8 cellular contexts compared by ENCODE assay signal in genomic region chr16:15650019-15650697, GRCh38. TPM values are rescaled to one million over a fixed set of nuclear protein-coding genes. Genes with fewer than 3 reads are reported as not detected.
DNase-seq lines count a peak whose midpoint lies in the region; ATAC-seq and TF ChIP-seq lines count a peak whose summit lies in the region.

TSS of gene NDE1 (plus strand) at chr16:15650245. CDS start at chr16:15664779, 14,534 bp downstream.

- H3K4me3 ChIP-seq in BLaER1 (peak within 1 kb of the TSS; percentile 99), liver (ENCODE audit: low read depth in 1 of 3, low read length in 3 of 3) (peak within 1 kb of the TSS; percentile 87 to 97 (median 92))

- TF ChIP-seq CTCF in liver (IDR thresholded peaks at IDR 0.05; ENCODE audit: low read depth, low read length, missing input control), result no peak

- H3K27me3 ChIP-seq in BLaER1, result no peaks in the 10 kb centered on the region
- no peaks in the 10 kb centered on the region for H3K27me3 ChIP-seq in liver (ENCODE audit: control insufficient read depth in 4 of 4, insufficient read depth in 4 of 4, low read length in 3 of 4)

- H3K4me1 ChIP-seq in BLaER1 (peaks cover 33% of the 10 kb centered on the region), liver (ENCODE audit: control insufficient read depth in 4 of 4, insufficient read depth in 4 of 4, low read length in 3 of 4) (peaks cover 0 to 17% (median 11%) of the 10 kb centered on the region in 4 donors)

- WGBS in liver, result under 1% methylated on average over 71 of the region's 71 CpGs

- H3K27ac ChIP-seq in BLaER1 (peak within 1 kb of the TSS; percentile 88), liver (ENCODE audit: low read depth in 1 of 2, low read length in 2 of 2) (peak within 1 kb of the TSS; percentile 79 to 83)

- H3K36me3 ChIP-seq in BLaER1 (peaks cover 31% of the 10 kb centered on the region), liver (ENCODE audit: control insufficient read depth in 4 of 4, insufficient read depth in 3 of 4, low read depth in 1 of 4, low read length in 3 of 4) (peaks cover 0 to 1% (median 0%) of the 10 kb centered on the region in 4 donors)

- H3K9me3 ChIP-seq in BLaER1 (no peaks in the 10 kb centered on the region), liver (ENCODE audit: control insufficient read depth in 4 of 4, low read length in 3 of 4) (no peaks in the 10 kb centered on the region)

- H3K4me2 ChIP-seq in BLaER1, result peak within 1 kb of the TSS; percentile 94

- H4K20me1 ChIP-seq in BLaER1, result peaks cover 46% of the 10 kb centered on the region

- ATAC-seq in HG03432 (IDR thresholded peaks at IDR 0.05; ENCODE audit: unreplicated experiment), result peak; percentile 85

- no peak for TF ChIP-seq RAD21 in liver (IDR thresholded peaks at IDR 0.05)

- H3K9ac ChIP-seq in BLaER1 (peak within 1 kb of the TSS; percentile 92), liver (ENCODE audit: low read depth in 1 of 2, low read length in 2 of 2) (peak within 1 kb of the TSS; percentile 81 to 86)

- DNase-seq in GM19238 (ENCODE audit: insufficient read length, low spot score) (peak; percentile 89), NCI-H748 (lab: John Stamatoyannopoulos, UW; ENCODE audit: unreplicated experiment) (peak; percentile 92), dermis microvascular lymphatic vessel endothelial cell (ENCODE audit: low read depth in 2 of 2) (peak; percentile 76 to 92)
- DNase-seq in activated CD4-positive, alpha-beta T cell treated with anti-CD3 and anti-CD28 coated beads, Interleukin-2, amount 50 U/mL, for 4 hours, result peak; percentile 75 to 77
- peak; percentile 79 to 83 for DNase-seq in stimulated activated CD4-positive, alpha-beta T cell treated with anti-CD3 and anti-CD28 coated beads, Interleukin-2, amount 100 ng/mL, for 48 hours

TF ChIP-seq in liver, 16 proteins besides CTCF, POLR2A, EP300 and RAD21:
- TF ChIP-seq YY1 (IDR thresholded peaks at IDR 0.05) (no peak), GABPA (IDR thresholded peaks at IDR 0.05 in 1 of 2, conservative IDR thresholded peaks at IDR 0.05 in 1 of 2) (no peak), FOXA1 (IDR thresholded peaks at IDR 0.05) (no peak), HNF4A (conservative IDR thresholded peaks at IDR 0.05) (no peak)

RNA-seq across cellular contexts. Expression of gene NDE1, which starts in this region (rescaled TPM):
- 31.5 and 36.8 TPM in 2 replicates for total RNA-seq in dermis microvascular lymphatic vessel endothelial cell
- 10 to 100 TPM in 1 of 2 donors, 1 to 10 TPM in 1; 5.8 to 17.3 TPM for total RNA-seq in liver
- polyA plus RNA-seq in liver, result 1 to 10 TPM; 2.5 to 3.0 TPM

Comparison
In these comparisons a context has a peak if more than half of its experiments do, and no peak if none do; other contexts are left out.
1. Peak in every context shown above with its lines: DNase-seq, ATAC-seq, H3K4me3 ChIP-seq and H3K27ac ChIP-seq.